In the genomic region with DNA sequence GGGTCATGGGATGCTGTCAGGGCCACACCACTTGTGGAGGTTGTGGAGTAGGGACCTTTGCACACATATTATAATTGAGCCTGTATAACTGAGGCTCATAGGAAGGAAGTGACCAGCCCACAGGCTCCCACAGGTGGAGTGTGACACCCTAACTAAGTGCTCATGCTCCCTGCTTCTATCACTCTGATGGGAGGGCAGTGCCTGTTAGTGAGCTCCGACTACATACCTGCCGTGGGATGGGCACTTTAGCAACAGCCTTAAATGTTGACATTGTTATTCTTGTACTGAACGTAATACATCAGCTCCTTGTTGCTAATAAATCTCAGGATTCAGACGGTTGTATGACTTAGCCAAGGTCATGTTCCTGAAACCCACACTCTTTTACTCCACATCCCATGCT, we compare ENCODE assay signal across 27 cellular contexts. TPM values are rescaled to one million over a fixed set of nuclear protein-coding genes. Genes with fewer than 3 reads are reported as not detected.
"Had no signal": no experiment of that assay in that cellular context is flagged by ENCODE, and none has a peak within 500 bp of the region (broad histone marks: within the 10 kb centered on the region; RNA-seq: fewer than 3 reads in every experiment).

No MANE protein-coding gene starts in this region.

- H3K27me3 ChIP-seq: heart right ventricle, pancreas, sigmoid colon, spleen, thyroid gland, transverse colon, uterus had no signal

- DNase-seq: heart right ventricle; hippocampal formation; kidney glomerular epithelial cell; left cardiac atrium; mesendoderm; naive thymus-derived CD4-positive, alpha-beta T cell; nucleus accumbens; pancreas; posterior cingulate gyrus; retina; right cardiac atrium; sigmoid colon; small intestine; spleen; stimulated activated CD4-positive, alpha-beta T cell treated with anti-CD3 and anti-CD28 coated beads, Interleukin-4, amount 100 ng/mL, for 24 hours; stimulated activated naive CD4-positive, alpha-beta T cell; thyroid gland; transverse colon; uterus had no signal

- H3K27ac Mint-ChIP-seq: mesothelial cell of epicardium; naive thymus-derived CD4-positive, alpha-beta T cell; natural killer cell treated with Interleukin-12 subunit alpha and Interleukin-12 subunit beta and Interleukin-15 and Interleukin-18, amount 100 ng/mL, for 72 hours; stimulated activated effector memory CD8-positive, alpha-beta T cell treated with anti-CD3 and anti-CD28 coated beads, Interleukin-12 subunit alpha, Interleukin-12 subunit beta, amount 100 ng/mL, for 72 hours; stimulated activated naive CD8-positive, alpha-beta T cell treated with anti-CD3 and anti-CD28 coated beads, Interleukin-15, Interleukin-2, amounts not matched to agents 100 ng/mL and 50 ng/mL, for 24 hours had no signal

- H3K36me3 Mint-ChIP-seq: mesothelial cell of epicardium; naive thymus-derived CD4-positive, alpha-beta T cell; natural killer cell treated with Interleukin-12 subunit alpha and Interleukin-12 subunit beta and Interleukin-15 and Interleukin-18, amount 100 ng/mL, for 72 hours; stimulated activated effector memory CD8-positive, alpha-beta T cell treated with anti-CD3 and anti-CD28 coated beads, Interleukin-12 subunit alpha, Interleukin-12 subunit beta, amount 100 ng/mL, for 72 hours had no signal

- H3K9me3 ChIP-seq: heart right ventricle, pancreas, prostate gland, sigmoid colon, spleen, thyroid gland, transverse colon, uterus had no signal

- H3K4me3 Mint-ChIP-seq: mesothelial cell of epicardium; naive thymus-derived CD4-positive, alpha-beta T cell; natural killer cell treated with Interleukin-12 subunit alpha and Interleukin-12 subunit beta and Interleukin-15 and Interleukin-18, amount 100 ng/mL, for 72 hours; stimulated activated effector memory CD8-positive, alpha-beta T cell treated with anti-CD3 and anti-CD28 coated beads, Interleukin-12 subunit alpha, Interleukin-12 subunit beta, amount 100 ng/mL, for 72 hours; stimulated activated naive CD8-positive, alpha-beta T cell treated with anti-CD3 and anti-CD28 coated beads, Interleukin-15, Interleukin-2, amounts not matched to agents 100 ng/mL and 50 ng/mL, for 24 hours had no signal

- H3K27me3 Mint-ChIP-seq: stimulated activated naive CD8-positive, alpha-beta T cell treated with anti-CD3 and anti-CD28 coated beads, Interleukin-15, Interleukin-2, amounts not matched to agents 100 ng/mL and 50 ng/mL, for 24 hours had no signal

- H3K4me3 ChIP-seq: heart right ventricle, lung, pancreas, prostate gland, sigmoid colon, spleen, thyroid gland, transverse colon, uterus had no signal

- H3K9me3 Mint-ChIP-seq: mesothelial cell of epicardium; naive thymus-derived CD4-positive, alpha-beta T cell; natural killer cell treated with Interleukin-12 subunit alpha and Interleukin-12 subunit beta and Interleukin-15 and Interleukin-18, amount 100 ng/mL, for 72 hours; stimulated activated effector memory CD8-positive, alpha-beta T cell treated with anti-CD3 and anti-CD28 coated beads, Interleukin-12 subunit alpha, Interleukin-12 subunit beta, amount 100 ng/mL, for 72 hours; stimulated activated naive CD8-positive, alpha-beta T cell treated with anti-CD3 and anti-CD28 coated beads, Interleukin-15, Interleukin-2, amounts not matched to agents 100 ng/mL and 50 ng/mL, for 24 hours had no signal

- H3K4me1 Mint-ChIP-seq: mesothelial cell of epicardium; stimulated activated effector memory CD8-positive, alpha-beta T cell treated with anti-CD3 and anti-CD28 coated beads, Interleukin-12 subunit alpha, Interleukin-12 subunit beta, amount 100 ng/mL, for 72 hours had no signal

- H3K36me3 ChIP-seq: heart right ventricle, pancreas, prostate gland, sigmoid colon, spleen, thyroid gland, transverse colon, uterus had no signal

- ATAC-seq: heart right ventricle; left cardiac atrium; left lobe of liver; naive thymus-derived CD4-positive, alpha-beta T cell; natural killer cell treated with Interleukin-12 subunit alpha and Interleukin-12 subunit beta and Interleukin-15 and Interleukin-18, amount 100 ng/mL, for 72 hours; pancreas; right cardiac atrium; stimulated activated effector memory CD8-positive, alpha-beta T cell treated with anti-CD3 and anti-CD28 coated beads, Interleukin-12 subunit alpha, Interleukin-12 subunit beta, amount 100 ng/mL, for 72 hours had no signal

- H3K4me1 ChIP-seq: heart right ventricle, pancreas, prostate gland, sigmoid colon, spleen, thyroid gland, transverse colon, uterus had no signal

- H3K27ac ChIP-seq: heart right ventricle, pancreas, prostate gland, sigmoid colon, spleen, thyroid gland, transverse colon, uterus had no signal

RNA-seq across cellular contexts. Expression of a gene that starts 58.0 kb away (rescaled TPM):
- polyA plus RNA-seq: keratinocyte had no signal
